In the genomic region with DNA sequence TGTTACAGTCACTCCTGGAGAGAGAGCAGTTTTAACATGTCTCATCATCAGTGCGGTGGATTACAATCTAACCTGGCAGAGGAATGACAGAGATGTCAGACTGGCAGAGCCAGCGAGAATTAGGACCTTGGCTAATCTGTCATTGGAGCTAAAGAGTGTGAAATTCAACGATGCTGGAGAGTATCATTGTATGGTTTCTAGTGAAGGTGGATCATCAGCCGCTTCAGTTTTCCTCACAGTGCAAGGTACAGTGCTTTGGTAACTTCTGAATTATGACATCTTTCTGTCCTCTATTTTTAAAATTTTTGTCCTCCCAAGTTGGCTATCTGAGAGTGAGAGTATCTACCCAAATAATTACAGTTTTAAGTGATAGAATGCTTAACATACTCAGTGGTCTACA, we compare ENCODE assay signal across 2 cellular contexts.
TF ChIP-seq lines count a peak whose summit lies in the region.

No MANE protein-coding gene starts in this region.

TF ChIP-seq in GM23338, 12 proteins besides CTCF, POLR2A, EP300 and RAD21 (continued from another document):
- TF ChIP-seq, protein P1, sequence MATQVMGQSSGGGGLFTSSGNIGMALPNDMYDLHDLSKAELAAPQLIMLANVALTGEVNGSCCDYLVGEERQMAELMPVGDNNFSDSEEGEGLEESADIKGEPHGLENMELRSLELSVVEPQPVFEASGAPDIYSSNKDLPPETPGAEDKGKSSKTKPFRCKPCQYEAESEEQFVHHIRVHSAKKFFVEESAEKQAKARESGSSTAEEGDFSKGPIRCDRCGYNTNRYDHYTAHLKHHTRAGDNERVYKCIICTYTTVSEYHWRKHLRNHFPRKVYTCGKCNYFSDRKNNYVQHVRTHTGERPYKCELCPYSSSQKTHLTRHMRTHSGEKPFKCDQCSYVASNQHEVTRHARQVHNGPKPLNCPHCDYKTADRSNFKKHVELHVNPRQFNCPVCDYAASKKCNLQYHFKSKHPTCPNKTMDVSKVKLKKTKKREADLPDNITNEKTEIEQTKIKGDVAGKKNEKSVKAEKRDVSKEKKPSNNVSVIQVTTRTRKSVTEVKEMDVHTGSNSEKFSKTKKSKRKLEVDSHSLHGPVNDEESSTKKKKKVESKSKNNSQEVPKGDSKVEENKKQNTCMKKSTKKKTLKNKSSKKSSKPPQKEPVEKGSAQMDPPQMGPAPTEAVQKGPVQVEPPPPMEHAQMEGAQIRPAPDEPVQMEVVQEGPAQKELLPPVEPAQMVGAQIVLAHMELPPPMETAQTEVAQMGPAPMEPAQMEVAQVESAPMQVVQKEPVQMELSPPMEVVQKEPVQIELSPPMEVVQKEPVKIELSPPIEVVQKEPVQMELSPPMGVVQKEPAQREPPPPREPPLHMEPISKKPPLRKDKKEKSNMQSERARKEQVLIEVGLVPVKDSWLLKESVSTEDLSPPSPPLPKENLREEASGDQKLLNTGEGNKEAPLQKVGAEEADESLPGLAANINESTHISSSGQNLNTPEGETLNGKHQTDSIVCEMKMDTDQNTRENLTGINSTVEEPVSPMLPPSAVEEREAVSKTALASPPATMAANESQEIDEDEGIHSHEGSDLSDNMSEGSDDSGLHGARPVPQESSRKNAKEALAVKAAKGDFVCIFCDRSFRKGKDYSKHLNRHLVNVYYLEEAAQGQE (IDR thresholded peaks at IDR 0.05; ENCODE audit: unreplicated experiment) = no peak

TF ChIP-seq in K562, 482 proteins besides CTCF, POLR2A, EP300 and RAD21 (continued from another document):
- TF ChIP-seq, protein P2, sequence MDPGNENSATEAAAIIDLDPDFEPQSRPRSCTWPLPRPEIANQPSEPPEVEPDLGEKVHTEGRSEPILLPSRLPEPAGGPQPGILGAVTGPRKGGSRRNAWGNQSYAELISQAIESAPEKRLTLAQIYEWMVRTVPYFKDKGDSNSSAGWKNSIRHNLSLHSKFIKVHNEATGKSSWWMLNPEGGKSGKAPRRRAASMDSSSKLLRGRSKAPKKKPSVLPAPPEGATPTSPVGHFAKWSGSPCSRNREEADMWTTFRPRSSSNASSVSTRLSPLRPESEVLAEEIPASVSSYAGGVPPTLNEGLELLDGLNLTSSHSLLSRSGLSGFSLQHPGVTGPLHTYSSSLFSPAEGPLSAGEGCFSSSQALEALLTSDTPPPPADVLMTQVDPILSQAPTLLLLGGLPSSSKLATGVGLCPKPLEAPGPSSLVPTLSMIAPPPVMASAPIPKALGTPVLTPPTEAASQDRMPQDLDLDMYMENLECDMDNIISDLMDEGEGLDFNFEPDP (CRISPR knock-in tag; IDR thresholded peaks at IDR 0.05) = no peak
- TF ChIP-seq NCOA2 (IDR thresholded peaks at IDR 0.05; ENCODE audit: partially characterized antibody in 2 of 2) (no peak), CXXC5 (CRISPR knock-in tag; IDR thresholded peaks at IDR 0.05) (no peak)
TF ChIP-seq in K562: peak in this region for 0.
